Comparison of ENCODE assay signal across 18 cellular contexts in the genomic region with DNA sequence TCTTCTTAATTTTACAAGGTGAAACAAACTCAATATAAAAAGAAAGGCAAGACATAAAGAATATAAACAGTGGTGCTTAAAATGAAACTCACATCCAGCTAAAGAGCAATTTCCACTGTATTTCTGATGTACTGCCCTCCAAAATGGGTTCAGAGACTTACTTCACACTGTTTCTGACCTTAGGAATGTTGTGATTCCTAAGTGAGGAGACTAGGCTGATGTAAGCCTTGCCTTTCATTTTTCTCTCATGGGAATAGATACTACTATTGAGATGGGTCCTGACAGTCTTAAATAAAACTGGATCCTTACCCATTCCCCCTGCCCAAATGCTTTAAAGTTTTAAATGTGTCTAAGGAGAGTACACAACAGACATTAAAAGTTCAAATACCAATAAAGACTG.
DNase-seq lines count a peak whose midpoint lies in the region; ATAC-seq and TF ChIP-seq lines count a peak whose summit lies in the region.
"Had no signal": no experiment of that assay in that cellular context is flagged by ENCODE, and none has a peak within 500 bp of the region (broad histone marks: within the 10 kb centered on the region; RNA-seq: fewer than 3 reads in every experiment).

No MANE protein-coding gene starts in this region.

- peak overlapping the region; percentile 17 for H3K27ac Mint-ChIP-seq in activated naive CD4-positive, alpha-beta T cell treated with anti-CD3 and anti-CD28 coated beads, Interleukin-2, amount 10 ng/mL, durations not matched to agents 7 days and 5 days
- H3K27ac Mint-ChIP-seq in activated T-helper 1 cell treated with anti-CD3 and anti-CD28 coated beads, Interleukin-12 subunit alpha, Interleukin-12 subunit beta, Interleukin-2, Interleukin-4 antibody, amounts not matched to agents 30 ng/mL and 10 ng/mL and 1 ng/mL, durations not matched to agents 14 hours and 24 hours and 36 hours = peak overlapping the region; percentile 4
- H3K27ac Mint-ChIP-seq in stimulated activated effector memory CD8-positive, alpha-beta T cell treated with anti-CD3 and anti-CD28 coated beads, Interleukin-12 subunit alpha, Interleukin-12 subunit beta, amount 100 ng/mL, for 72 hours = peak overlapping the region; percentile 68

- CTCF ChIA-PET in activated naive CD4-positive, alpha-beta T cell treated with anti-CD3 and anti-CD28 coated beads, Interleukin-2, amount 10 ng/mL, durations not matched to agents 7 days and 5 days (lab: Charles Lee) = no interaction called here

- TF ChIP-seq CTCF in fibroblast of the aortic adventitia (IDR thresholded peaks at IDR 0.05; ENCODE audit: insufficient read depth, low read length) = no peak

- no peaks in the 10 kb centered on the region for H3K27me3 Mint-ChIP-seq in activated naive CD4-positive, alpha-beta T cell treated with anti-CD3 and anti-CD28 coated beads, Interleukin-2, amount 10 ng/mL, durations not matched to agents 7 days and 5 days
- H3K27me3 Mint-ChIP-seq in activated T-helper 1 cell treated with anti-CD3 and anti-CD28 coated beads, Interleukin-12 subunit alpha, Interleukin-12 subunit beta, Interleukin-2, Interleukin-4 antibody, amounts not matched to agents 30 ng/mL and 10 ng/mL and 1 ng/mL, durations not matched to agents 14 hours and 24 hours and 36 hours (ENCODE audit: insufficient read depth) = no peaks in the 10 kb centered on the region

- ATAC-seq in stimulated activated effector memory CD8-positive, alpha-beta T cell treated with anti-CD3 and anti-CD28 coated beads, Interleukin-12 subunit alpha, Interleukin-12 subunit beta, amount 100 ng/mL, for 72 hours = no peak
- ATAC-seq in HG03378 (IDR thresholded peaks at IDR 0.05; ENCODE audit: unreplicated experiment) = no peak
- no peak for ATAC-seq in HG03108 (IDR thresholded peaks at IDR 0.05; ENCODE audit: unreplicated experiment)
- ATAC-seq: HCT116 had no signal

- H3K9me3 Mint-ChIP-seq in activated naive CD4-positive, alpha-beta T cell treated with anti-CD3 and anti-CD28 coated beads, Interleukin-2, amount 10 ng/mL, durations not matched to agents 7 days and 5 days = peaks cover 2% of the 10 kb centered on the region
- peaks cover 4% of the 10 kb centered on the region for H3K9me3 Mint-ChIP-seq in activated T-helper 1 cell treated with anti-CD3 and anti-CD28 coated beads, Interleukin-12 subunit alpha, Interleukin-12 subunit beta, Interleukin-2, Interleukin-4 antibody, amounts not matched to agents 30 ng/mL and 10 ng/mL and 1 ng/mL, durations not matched to agents 14 hours and 24 hours and 36 hours
- H3K9me3 Mint-ChIP-seq in stimulated activated effector memory CD8-positive, alpha-beta T cell treated with anti-CD3 and anti-CD28 coated beads, Interleukin-12 subunit alpha, Interleukin-12 subunit beta, amount 100 ng/mL, for 72 hours = no peaks in the 10 kb centered on the region

- H3K4me1 Mint-ChIP-seq in activated naive CD4-positive, alpha-beta T cell treated with anti-CD3 and anti-CD28 coated beads, Interleukin-2, amount 10 ng/mL, durations not matched to agents 7 days and 5 days = peaks cover 28% of the 10 kb centered on the region
- H3K4me1 Mint-ChIP-seq in activated T-helper 1 cell treated with anti-CD3 and anti-CD28 coated beads, Interleukin-12 subunit alpha, Interleukin-12 subunit beta, Interleukin-2, Interleukin-4 antibody, amounts not matched to agents 30 ng/mL and 10 ng/mL and 1 ng/mL, durations not matched to agents 14 hours and 24 hours and 36 hours (ENCODE audit: low read depth) = peaks cover 61% of the 10 kb centered on the region
- H3K4me1 Mint-ChIP-seq in stimulated activated effector memory CD8-positive, alpha-beta T cell treated with anti-CD3 and anti-CD28 coated beads, Interleukin-12 subunit alpha, Interleukin-12 subunit beta, amount 100 ng/mL, for 72 hours = peaks cover 58% of the 10 kb centered on the region

- peaks cover 52% of the 10 kb centered on the region for H3K36me3 Mint-ChIP-seq in activated naive CD4-positive, alpha-beta T cell treated with anti-CD3 and anti-CD28 coated beads, Interleukin-2, amount 10 ng/mL, durations not matched to agents 7 days and 5 days
- H3K36me3 Mint-ChIP-seq in activated T-helper 1 cell treated with anti-CD3 and anti-CD28 coated beads, Interleukin-12 subunit alpha, Interleukin-12 subunit beta, Interleukin-2, Interleukin-4 antibody, amounts not matched to agents 30 ng/mL and 10 ng/mL and 1 ng/mL, durations not matched to agents 14 hours and 24 hours and 36 hours (ENCODE audit: low read depth) = peaks cover 44% of the 10 kb centered on the region
- H3K36me3 Mint-ChIP-seq in stimulated activated effector memory CD8-positive, alpha-beta T cell treated with anti-CD3 and anti-CD28 coated beads, Interleukin-12 subunit alpha, Interleukin-12 subunit beta, amount 100 ng/mL, for 72 hours = peaks cover 67% of the 10 kb centered on the region

- intact Hi-C loops in activated T-helper 1 cell treated with anti-CD3 and anti-CD28 coated beads, Interleukin-12 subunit alpha, Interleukin-12 subunit beta, Interleukin-2, Interleukin-4 antibody, amounts not matched to agents 30 ng/mL and 10 ng/mL and 1 ng/mL, durations not matched to agents 14 hours and 24 hours and 36 hours (cut with micrococcal nuclease) = no loop called here

- DNase-seq in activated naive CD4-positive, alpha-beta T cell treated with anti-CD3 and anti-CD28 coated beads, Interleukin-2, amount 10 ng/mL, durations not matched to agents 7 days and 5 days = no peak
- DNase-seq in activated naive CD4-positive, alpha-beta T cell treated with Interleukin-2 at 50 U/mL for 16 hours = no peak
- no peak for DNase-seq in activated T-helper 1 cell treated with anti-CD3 and anti-CD28 coated beads, Interleukin-12 subunit alpha, Interleukin-12 subunit beta, Interleukin-2, Interleukin-4 antibody, amounts not matched to agents 30 ng/mL and 10 ng/mL and 1 ng/mL, durations not matched to agents 14 hours and 24 hours and 36 hours (ENCODE audit: low spot score)
- peak; percentile 29 for DNase-seq in fibroblast of the aortic adventitia (ENCODE audit: low read depth)
- DNase-seq in stimulated activated effector memory CD8-positive, alpha-beta T cell treated with anti-CD3 and anti-CD28 coated beads, Interleukin-12 subunit alpha, Interleukin-12 subunit beta, amount 100 ng/mL, for 72 hours (ENCODE audit: low spot score in 2 of 2) = no peak
- no peak for DNase-seq in HK-2 (ENCODE audit: unreplicated experiment)
- DNase-seq: activated CD4-positive, alpha-beta T cell treated with anti-CD3 and anti-CD28 coated beads for 1 hour; activated T-cell treated with anti-CD3 and anti-CD28 coated beads, Interleukin-2, amount 50 U/mL, for 48 hours; cortex of kidney; MM.1S; NCI-H2081; NCI-H69; T-helper 9 cell; uterus had no signal

- H3K4me3 ChIP-seq in fibroblast of the aortic adventitia (ENCODE audit: low read depth, low read length) = no peak overlapping the region
- H3K4me3 ChIP-seq: lung, uterus had no signal

- no peak overlapping the region for H3K4me3 Mint-ChIP-seq in activated naive CD4-positive, alpha-beta T cell treated with anti-CD3 and anti-CD28 coated beads, Interleukin-2, amount 10 ng/mL, durations not matched to agents 7 days and 5 days
- peak overlapping the region; percentile 15 for H3K4me3 Mint-ChIP-seq in activated T-helper 1 cell treated with anti-CD3 and anti-CD28 coated beads, Interleukin-12 subunit alpha, Interleukin-12 subunit beta, Interleukin-2, Interleukin-4 antibody, amounts not matched to agents 30 ng/mL and 10 ng/mL and 1 ng/mL, durations not matched to agents 14 hours and 24 hours and 36 hours
- H3K4me3 Mint-ChIP-seq in stimulated activated effector memory CD8-positive, alpha-beta T cell treated with anti-CD3 and anti-CD28 coated beads, Interleukin-12 subunit alpha, Interleukin-12 subunit beta, amount 100 ng/mL, for 72 hours = no peak overlapping the region

Comparison
In these comparisons a context has a peak if more than half of its experiments do, and no peak if none do; other contexts are left out.
1. H3K27ac Mint-ChIP-seq: peak in every context shown above with its lines; median percentile 68 in stimulated activated effector memory CD8-positive, alpha-beta T cell treated with anti-CD3 and anti-CD28 coated beads, Interleukin-12 subunit alpha, Interleukin-12 subunit beta, amount 100 ng/mL, for 72 hours; 17 in activated naive CD4-positive, alpha-beta T cell treated with anti-CD3 and anti-CD28 coated beads, Interleukin-2, amount 10 ng/mL, durations not matched to agents 7 days and 5 days; 4 in activated T-helper 1 cell treated with anti-CD3 and anti-CD28 coated beads, Interleukin-12 subunit alpha, Interleukin-12 subunit beta, Interleukin-2, Interleukin-4 antibody, amounts not matched to agents 30 ng/mL and 10 ng/mL and 1 ng/mL, durations not matched to agents 14 hours and 24 hours and 36 hours.